Comparison of ENCODE assay signal across 13 cellular contexts in the genomic region with DNA sequence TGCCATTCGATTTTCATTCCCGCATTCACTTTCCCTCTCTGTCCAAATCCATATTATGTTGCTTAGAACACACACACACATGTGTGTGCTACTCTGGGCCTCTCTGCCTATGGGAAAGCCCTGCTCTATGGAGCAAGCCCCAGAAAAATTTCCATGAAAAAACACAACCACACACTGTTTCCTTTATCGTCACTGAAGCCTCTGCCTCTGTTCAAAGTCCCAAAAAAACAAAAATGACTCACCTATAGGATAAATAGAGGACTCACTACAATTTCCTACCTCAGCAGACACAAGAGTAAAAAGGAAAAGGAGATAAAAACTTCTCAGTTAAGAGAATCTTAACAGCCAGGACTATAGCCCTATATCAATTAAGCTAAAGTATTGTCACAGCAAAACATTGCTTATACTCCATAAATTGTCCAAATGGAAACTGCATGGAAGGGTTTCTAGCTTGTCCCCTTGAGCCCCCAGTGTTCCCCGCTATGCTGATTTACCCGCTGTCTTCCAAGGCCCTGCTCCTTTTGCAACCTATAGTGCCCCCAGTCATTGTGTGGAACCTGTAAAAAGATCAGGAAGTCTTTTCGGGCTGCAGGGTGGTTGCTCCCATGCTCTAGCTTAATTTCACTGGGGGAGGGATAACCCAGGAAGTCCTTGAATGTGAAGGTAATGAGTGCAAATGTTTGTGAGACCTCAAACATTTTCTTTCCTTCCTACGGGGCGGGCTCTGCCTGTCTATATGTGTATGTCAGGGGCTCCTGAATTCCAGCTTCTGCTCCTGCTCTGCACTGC.
"Had no signal": no experiment of that assay in that cellular context is flagged by ENCODE, and none has a peak within 500 bp of the region (broad histone marks: within the 10 kb centered on the region; RNA-seq: fewer than 3 reads in every experiment).

No MANE protein-coding gene starts in this region.

- H2AFZ ChIP-seq: neural progenitor cell, parathyroid adenoma had no signal

- H3K9me3 ChIP-seq: thoracic aorta had no signal

- H3K36me3 ChIP-seq: neural progenitor cell had no signal

- H3K9ac ChIP-seq: neural progenitor cell, parathyroid adenoma had no signal

- H3K27me3 ChIP-seq: neural progenitor cell had no signal

- H3K27ac ChIP-seq: neural progenitor cell, parathyroid adenoma, thoracic aorta had no signal

- H3K4me2 ChIP-seq: neural progenitor cell had no signal

- H3K4me1 ChIP-seq: neural progenitor cell, parathyroid adenoma had no signal

- DNase-seq: activated CD4-positive, alpha-beta T cell treated with anti-CD3 and anti-CD28 coated beads for 48 hours; activated CD8-positive, alpha-beta memory T cell treated with anti-CD3 and anti-CD28 coated beads, Interleukin-2, amount 50 U/mL, for 48 hours; activated CD8-positive, alpha-beta T cell treated with anti-CD3 and anti-CD28 coated beads, Interleukin-2, amount 10 ng/mL, durations not matched to agents 7 days and 5 days; activated naive CD4-positive, alpha-beta T cell treated with Interleukin-2 at 50 U/mL for 16 hours; caudate nucleus; cortex of kidney; effector memory CD8-positive, alpha-beta T cell; stimulated activated CD4-positive, alpha-beta T cell treated with anti-CD3 and anti-CD28 coated beads, Interleukin-15, amount 100 ng/mL, for 24 hours; stimulated activated CD4-positive, alpha-beta T cell treated with anti-CD3 and anti-CD28 coated beads, Interleukin-4, amount 100 ng/mL, for 4 hours; stimulated activated naive CD8-positive, alpha-beta T cell treated with anti-CD3 and anti-CD28 coated beads, Interleukin-15, amount 100 ng/mL, for 72 hours had no signal

- H3K4me3 ChIP-seq: neural progenitor cell, thoracic aorta had no signal
